ENCODE assay signal across 1 cellular context in genomic region chr1:53172751-53173498, GRCh38.
TF ChIP-seq lines count a peak whose summit lies in the region.

No MANE protein-coding gene starts in this region.

TF ChIP-seq in GM23338, 12 proteins besides CTCF, POLR2A, EP300 and RAD21 (continued from another document):
- no peak for TF ChIP-seq ZNF462 (CRISPR knock-in tag; IDR thresholded peaks at IDR 0.05)
- TF ChIP-seq NANOG (IDR thresholded peaks at IDR 0.05; ENCODE audit: borderline replicate concordance): no peak
- no peak for TF ChIP-seq ETS1 (IDR thresholded peaks at IDR 0.05)
